18 cellular contexts compared by ENCODE assay signal in the genomic region with DNA sequence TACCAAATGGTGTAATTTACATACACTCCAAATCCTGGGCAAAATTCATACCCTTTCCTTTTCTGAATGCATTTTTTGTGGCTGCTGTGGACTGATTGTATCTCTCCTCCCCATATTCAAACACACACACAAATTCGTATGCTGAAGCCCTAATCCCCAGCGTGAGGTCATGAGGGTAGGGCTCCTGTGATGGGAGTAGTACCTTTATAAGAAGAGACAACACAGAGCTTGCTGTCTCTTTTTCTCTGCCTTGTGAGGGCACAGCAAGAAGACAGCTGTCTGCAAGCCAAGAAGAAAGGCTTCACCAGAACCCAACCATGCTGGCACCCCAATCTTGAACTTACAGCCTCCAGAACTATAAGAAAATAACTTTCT. TPM values are rescaled to one million over a fixed set of nuclear protein-coding genes. Genes with fewer than 3 reads are reported as not detected.
DNase-seq lines count a peak whose midpoint lies in the region; ATAC-seq, FAIRE-seq and TF ChIP-seq lines count a peak whose summit lies in the region.
"Had no signal": no experiment of that assay in that cellular context is flagged by ENCODE, and none has a peak within 500 bp of the region (broad histone marks: within the 10 kb centered on the region; RNA-seq: fewer than 3 reads in every experiment).

No MANE protein-coding gene starts in this region.

- FAIRE-seq in A549 (lab: Jason Lieb, UNC) = no peak
- FAIRE-seq in D721Med (lab: Jason Lieb, UNC) = no peak
- FAIRE-seq: kidney had no signal

- DNase-seq in A549 (ENCODE audit: low read depth in 1 of 2, low spot score in 1 of 2) (no peak), NCI-H69 (lab: John Stamatoyannopoulos, UW) (peak; percentile 56), left lobe of liver (ENCODE audit: low spot score) (no peak), NCI-H2029 treated with DMSO at 0.1 percent for 48 hours (lab: John Stamatoyannopoulos, UW) (no peak), GM20000 (ENCODE audit: low spot score) (no peak), GM19240 (ENCODE audit: insufficient read length, low spot score) (no peak), D721Med (ENCODE audit: insufficient read length, low spot score) (no peak)
- DNase-seq: activated effector memory CD4-positive, alpha-beta T cell treated with Interleukin-2 at 50 U/mL for 16 hours; CD8-positive, alpha-beta T cell; hippocampal formation; kidney; MV-4-11; PC-9; stimulated activated CD4-positive, alpha-beta T cell treated with anti-CD3 and anti-CD28 coated beads, Interleukin-12 subunit alpha, Interleukin-12 subunit beta, amount 100 ng/mL, for 4 hours; upper lobe of left lung had no signal

- peak overlapping the region; percentile 65 for H3K4me2 ChIP-seq in A549

- no peak for TF ChIP-seq CTCF in A549 (IDR thresholded peaks at IDR 0.05)
- no peak for TF ChIP-seq CTCF in GM20000 (IDR thresholded peaks at IDR 0.05; ENCODE audit: extremely low read depth, missing control alignments)
- no peak for TF ChIP-seq CTCF in D721Med (IDR thresholded peaks at IDR 0.05; ENCODE audit: insufficient read depth, missing control alignments)

- H3K27ac ChIP-seq in A549 (peak overlapping the region; percentile 65 to 87), rectal smooth muscle tissue (ENCODE audit: low read depth, low read length) (peak overlapping the region; percentile 85)
- H3K27ac ChIP-seq: upper lobe of left lung had no signal

- H3K9ac ChIP-seq in rectal smooth muscle tissue (ENCODE audit: low read length) = no peak overlapping the region

- H3K9me3 ChIP-seq in A549 = no peaks in the 10 kb centered on the region
- H3K9me3 ChIP-seq: upper lobe of left lung had no signal

- H3K4me1 ChIP-seq in A549 = peaks cover 67% of the 10 kb centered on the region
- H3K4me1 ChIP-seq in rectal smooth muscle tissue (ENCODE audit: control insufficient read depth, insufficient read depth, low read length) = peaks cover 49% of the 10 kb centered on the region

- no peak for TF ChIP-seq RAD21 in A549 (conservative IDR thresholded peaks at IDR 0.05 in 1 of 2, IDR thresholded peaks at IDR 0.05 in 1 of 2)

- no peaks in the 10 kb centered on the region for H3K27me3 ChIP-seq in rectal smooth muscle tissue (ENCODE audit: control insufficient read depth, insufficient read depth, low read length)
- H3K27me3 ChIP-seq: upper lobe of left lung had no signal

- no peak for TF ChIP-seq EP300 in A549 (IDR thresholded peaks at IDR 0.05)

- WGBS in A549 (ENCODE audit: missing lambda C conversion rate) = 52% methylated on average over 2 of the region's 2 CpGs

- ATAC-seq in A549 (no peak), left lobe of liver (peak; percentile 13)
- ATAC-seq: activated CD4-positive, CD25-positive, alpha-beta regulatory T cell treated with anti-CD3 and anti-CD28 coated beads, Interleukin-2, amount 50 U/mL, for 24 hours; CD8-positive, alpha-beta T cell; stimulated activated memory B cell treated with anti-CD40 and anti-IgM and Interleukin-4, amounts not matched to agents 10 μg/mL and 1 μg/mL and 100 μg/mL, for 72 hours had no signal

- no peaks in the 10 kb centered on the region for H3K36me3 ChIP-seq in rectal smooth muscle tissue (ENCODE audit: control insufficient read depth, insufficient read depth, low read length)
- H3K36me3 ChIP-seq: upper lobe of left lung had no signal

- CTCF ChIA-PET in A549 (lab: Yijun Ruan, JAX) = no interaction called here

- H3K4me3 ChIP-seq in A549 (no peak overlapping the region), rectal smooth muscle tissue (ENCODE audit: low read length) (no peak overlapping the region)
- H3K4me3 ChIP-seq: PC-9, upper lobe of left lung had no signal

- POLR2A ChIA-PET in A549 (lab: Yijun Ruan, JAX) = interaction anchor here (2.1 kb wide), 1 partner anchor 24 kb away, joined by 12 read pairs; the partner anchor contains the start of gene DUSP10

- TF ChIP-seq POLR2A in A549 (IDR thresholded peaks at IDR 0.05; ENCODE audit: low read length) = no peak

TF ChIP-seq in A549, 52 proteins besides CTCF, POLR2A, EP300 and RAD21:
- TF ChIP-seq JUN (IDR thresholded peaks at IDR 0.05) (no peak), ZNF302 (CRISPR knock-in tag; IDR thresholded peaks at IDR 0.05) (no peak), NR3C1 (IDR thresholded peaks at IDR 0.05) (no peak), SREBF2 (IDR thresholded peaks at IDR 0.05) (no peak), POLR2AphosphoS2 (conservative IDR thresholded peaks at IDR 0.05; ENCODE audit: low read length) (no peak), ZFP36 (IDR thresholded peaks at IDR 0.05; ENCODE audit: borderline replicate concordance, partially characterized antibody) (no peak), TFCP2L1 (CRISPR knock-in tag; IDR thresholded peaks at IDR 0.05) (no peak), EHMT2 (IDR thresholded peaks at IDR 0.05; ENCODE audit: low read depth) (no peak), MAFK (IDR thresholded peaks at IDR 0.05; ENCODE audit: partially characterized antibody) (no peak), NFE2L2 (conservative IDR thresholded peaks at IDR 0.05; ENCODE audit: low read length) (no peak), RCOR1 (IDR thresholded peaks at IDR 0.05; ENCODE audit: low read depth, low read length) (no peak), KDM5A (IDR thresholded peaks at IDR 0.05) (no peak), MAZ (IDR thresholded peaks at IDR 0.05; ENCODE audit: borderline replicate concordance, low read depth, low read length) (no peak), ZSCAN20 (CRISPR knock-in tag; IDR thresholded peaks at IDR 0.05) (no peak)
- TF ChIP-seq, protein P1, sequence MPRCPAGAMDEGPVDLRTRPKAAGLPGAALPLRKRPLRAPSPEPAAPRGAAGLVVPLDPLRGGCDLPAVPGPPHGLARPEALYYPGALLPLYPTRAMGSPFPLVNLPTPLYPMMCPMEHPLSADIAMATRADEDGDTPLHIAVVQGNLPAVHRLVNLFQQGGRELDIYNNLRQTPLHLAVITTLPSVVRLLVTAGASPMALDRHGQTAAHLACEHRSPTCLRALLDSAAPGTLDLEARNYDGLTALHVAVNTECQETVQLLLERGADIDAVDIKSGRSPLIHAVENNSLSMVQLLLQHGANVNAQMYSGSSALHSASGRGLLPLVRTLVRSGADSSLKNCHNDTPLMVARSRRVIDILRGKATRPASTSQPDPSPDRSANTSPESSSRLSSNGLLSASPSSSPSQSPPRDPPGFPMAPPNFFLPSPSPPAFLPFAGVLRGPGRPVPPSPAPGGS (IDR thresholded peaks at IDR 0.05) = no peak
- TF ChIP-seq, protein P2, sequence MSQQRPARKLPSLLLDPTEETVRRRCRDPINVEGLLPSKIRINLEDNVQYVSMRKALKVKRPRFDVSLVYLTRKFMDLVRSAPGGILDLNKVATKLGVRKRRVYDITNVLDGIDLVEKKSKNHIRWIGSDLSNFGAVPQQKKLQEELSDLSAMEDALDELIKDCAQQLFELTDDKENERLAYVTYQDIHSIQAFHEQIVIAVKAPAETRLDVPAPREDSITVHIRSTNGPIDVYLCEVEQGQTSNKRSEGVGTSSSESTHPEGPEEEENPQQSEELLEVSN (IDR thresholded peaks at IDR 0.05; ENCODE audit: borderline replicate concordance, low read depth) = no peak
- TF ChIP-seq, protein P3, sequence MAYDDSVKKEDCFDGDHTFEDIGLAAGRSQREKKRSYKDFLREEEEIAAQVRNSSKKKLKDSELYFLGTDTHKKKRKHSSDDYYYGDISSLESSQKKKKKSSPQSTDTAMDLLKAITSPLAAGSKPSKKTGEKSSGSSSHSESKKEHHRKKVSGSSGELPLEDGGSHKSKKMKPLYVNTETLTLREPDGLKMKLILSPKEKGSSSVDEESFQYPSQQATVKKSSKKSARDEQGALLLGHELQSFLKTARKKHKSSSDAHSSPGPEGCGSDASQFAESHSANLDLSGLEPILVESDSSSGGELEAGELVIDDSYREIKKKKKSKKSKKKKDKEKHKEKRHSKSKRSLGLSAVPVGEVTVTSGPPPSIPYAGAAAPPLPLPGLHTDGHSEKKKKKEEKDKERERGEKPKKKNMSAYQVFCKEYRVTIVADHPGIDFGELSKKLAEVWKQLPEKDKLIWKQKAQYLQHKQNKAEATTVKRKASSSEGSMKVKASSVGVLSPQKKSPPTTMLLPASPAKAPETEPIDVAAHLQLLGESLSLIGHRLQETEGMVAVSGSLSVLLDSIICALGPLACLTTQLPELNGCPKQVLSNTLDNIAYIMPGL (CRISPR knock-in tag; IDR thresholded peaks at IDR 0.05; ENCODE audit: borderline replicate concordance) = no peak
- TF ChIP-seq, protein P4, sequence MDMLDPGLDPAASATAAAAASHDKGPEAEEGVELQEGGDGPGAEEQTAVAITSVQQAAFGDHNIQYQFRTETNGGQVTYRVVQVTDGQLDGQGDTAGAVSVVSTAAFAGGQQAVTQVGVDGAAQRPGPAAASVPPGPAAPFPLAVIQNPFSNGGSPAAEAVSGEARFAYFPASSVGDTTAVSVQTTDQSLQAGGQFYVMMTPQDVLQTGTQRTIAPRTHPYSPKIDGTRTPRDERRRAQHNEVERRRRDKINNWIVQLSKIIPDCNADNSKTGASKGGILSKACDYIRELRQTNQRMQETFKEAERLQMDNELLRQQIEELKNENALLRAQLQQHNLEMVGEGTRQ (IDR thresholded peaks at IDR 0.05) = no peak

RNA-seq across cellular contexts. Expression of gene DUSP10, which starts 24.4 kb away (rescaled TPM):
- polyA plus RNA-seq in A549 (2011; rRNA removed) (4.8 and 5.0 TPM in 2 replicates), A549 (2017; fragmentation: RNase III; extraction: RNeasy Plus Mini Kit Qiagen cat#74134 plus additional on column Dnase treatment) (3.4 to 5.4 TPM (median 5.2 TPM) in 3 replicates)
- 2.1 and 3.0 TPM in 2 replicates for polyA plus RNA-seq in A549 (2012; cell fraction: cytosol; rRNA removed)
- 3.9 and 4.1 TPM in 2 replicates for polyA plus RNA-seq in A549 (2012; cell fraction: nucleus; rRNA removed)
- 7.3 and 8.7 TPM in 2 replicates for polyA minus RNA-seq in A549 (2011; rRNA and poly(A)+ RNA removed)
- total RNA-seq in left lobe of liver = 7.4 TPM
